21 cellular contexts compared by ENCODE assay signal in the genomic region with DNA sequence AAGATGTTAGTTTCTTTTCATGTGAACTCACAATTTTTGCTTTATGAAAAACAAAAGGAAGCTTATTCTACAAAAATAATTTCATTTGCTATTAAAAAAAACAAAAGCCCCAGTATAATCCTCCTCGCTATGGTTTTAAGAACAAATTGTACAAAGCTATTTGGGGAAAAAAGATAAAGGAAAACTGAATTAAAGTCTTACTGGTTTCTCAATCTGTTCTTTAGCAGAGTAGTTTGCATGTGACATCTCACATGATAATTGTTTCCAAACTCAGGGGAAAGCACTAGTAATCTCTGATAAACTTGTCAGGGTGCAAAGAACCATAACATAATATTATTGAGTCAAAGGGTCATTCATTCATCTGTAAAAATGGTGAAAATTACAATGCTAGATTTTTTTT. TPM values are rescaled to one million over a fixed set of nuclear protein-coding genes. Genes with fewer than 3 reads are reported as not detected.
"Had no signal": no experiment of that assay in that cellular context is flagged by ENCODE, and none has a peak within 500 bp of the region (broad histone marks: within the 10 kb centered on the region; RNA-seq: fewer than 3 reads in every experiment).

No MANE protein-coding gene starts in this region.

- DNase-seq: activated CD4-positive, alpha-beta memory T cell treated with anti-CD3 and anti-CD28 coated beads, Interleukin-2, amount 10 ng/mL, durations not matched to agents 7 days and 5 days; activated gamma-delta T cell treated with Interleukin-2 at 50 U/mL for 16 hours; activated naive CD8-positive, alpha-beta T cell treated with anti-CD3 and anti-CD28 coated beads for 36 hours; activated T-cell treated with anti-CD3 and anti-CD28 coated beads, Interleukin-2, amount 50 U/mL, for 72 hours; left lung; mesendoderm; stimulated activated CD4-positive, alpha-beta T cell treated with anti-CD3 and anti-CD28 coated beads, Interleukin-4, amount 100 ng/mL, for 4 hours; stimulated activated naive CD8-positive, alpha-beta T cell treated with anti-CD3 and anti-CD28 coated beads, Interleukin-15, amount 100 ng/mL, for 72 hours; T-cell; thyroid gland had no signal

- FAIRE-seq: colon, endothelial cell of umbilical vein, islet of Langerhans had no signal

- H3K27ac Mint-ChIP-seq: activated CD4-positive, alpha-beta memory T cell treated with anti-CD3 and anti-CD28 coated beads, Interleukin-2, amount 10 ng/mL, durations not matched to agents 7 days and 5 days; activated naive CD8-positive, alpha-beta T cell treated with anti-CD3 and anti-CD28 coated beads for 36 hours; activated T-cell treated with anti-CD3 and anti-CD28 coated beads, Interleukin-2, amount 50 U/mL, for 72 hours; stimulated activated naive CD8-positive, alpha-beta T cell treated with anti-CD3 and anti-CD28 coated beads, Interleukin-15, amount 100 ng/mL, for 72 hours; T-cell had no signal

- H3K4me1 ChIP-seq: left lung, thyroid gland, vagina had no signal

- H3K4me3 ChIP-seq: ascending aorta, left lung, thyroid gland, vagina had no signal

- H3K4me1 Mint-ChIP-seq: activated CD4-positive, alpha-beta memory T cell treated with anti-CD3 and anti-CD28 coated beads, Interleukin-2, amount 10 ng/mL, durations not matched to agents 7 days and 5 days; activated naive CD8-positive, alpha-beta T cell treated with anti-CD3 and anti-CD28 coated beads for 36 hours; stimulated activated naive CD8-positive, alpha-beta T cell treated with anti-CD3 and anti-CD28 coated beads, Interleukin-15, amount 100 ng/mL, for 72 hours; T-cell had no signal

- H3K4me3 Mint-ChIP-seq: activated CD4-positive, alpha-beta memory T cell treated with anti-CD3 and anti-CD28 coated beads, Interleukin-2, amount 10 ng/mL, durations not matched to agents 7 days and 5 days; activated naive CD8-positive, alpha-beta T cell treated with anti-CD3 and anti-CD28 coated beads for 36 hours; activated T-cell treated with anti-CD3 and anti-CD28 coated beads, Interleukin-2, amount 50 U/mL, for 72 hours; stimulated activated naive CD8-positive, alpha-beta T cell treated with anti-CD3 and anti-CD28 coated beads, Interleukin-15, amount 100 ng/mL, for 72 hours; T-cell had no signal

- H3K27me3 Mint-ChIP-seq: activated CD4-positive, alpha-beta memory T cell treated with anti-CD3 and anti-CD28 coated beads, Interleukin-2, amount 10 ng/mL, durations not matched to agents 7 days and 5 days; activated naive CD8-positive, alpha-beta T cell treated with anti-CD3 and anti-CD28 coated beads for 36 hours; stimulated activated naive CD8-positive, alpha-beta T cell treated with anti-CD3 and anti-CD28 coated beads, Interleukin-15, amount 100 ng/mL, for 72 hours; T-cell had no signal

- H3K27ac ChIP-seq: ascending aorta, left lung, thyroid gland, vagina, VCaP had no signal

- H3K36me3 Mint-ChIP-seq: activated naive CD8-positive, alpha-beta T cell treated with anti-CD3 and anti-CD28 coated beads for 36 hours; T-cell had no signal

- H3K9me3 ChIP-seq: ascending aorta, thyroid gland, vagina had no signal

- H3K27me3 ChIP-seq: ascending aorta, left lung, thyroid gland, vagina had no signal

- ATAC-seq: activated T-cell treated with anti-CD3 and anti-CD28 coated beads, Interleukin-2, amount 50 U/mL, for 72 hours; left lung; stimulated activated naive CD8-positive, alpha-beta T cell treated with anti-CD3 and anti-CD28 coated beads, Interleukin-15, amount 100 ng/mL, for 72 hours; T-cell had no signal

- H3K36me3 ChIP-seq: ascending aorta, left lung, thyroid gland, vagina had no signal

RNA-seq across cellular contexts. Expression of a gene that starts 2.9 kb away (rescaled TPM):
- total RNA-seq: activated CD4-positive, alpha-beta memory T cell treated with anti-CD3 and anti-CD28 coated beads, Interleukin-2, amount 10 ng/mL, durations not matched to agents 7 days and 5 days; activated naive CD8-positive, alpha-beta T cell treated with anti-CD3 and anti-CD28 coated beads for 36 hours; activated T-cell treated with anti-CD3 and anti-CD28 coated beads, Interleukin-2, amount 50 U/mL, for 72 hours; ascending aorta; endothelial cell of umbilical vein; fibroblast of lung; left lung; osteocyte; pulmonary artery endothelial cell; skeletal muscle tissue; T-cell; vagina had no signal
- polyA plus RNA-seq: endothelial cell of umbilical vein, fibroblast of lung, neural cell had no signal
